Comparison of ENCODE assay signal across 13 cellular contexts in the genomic region with DNA sequence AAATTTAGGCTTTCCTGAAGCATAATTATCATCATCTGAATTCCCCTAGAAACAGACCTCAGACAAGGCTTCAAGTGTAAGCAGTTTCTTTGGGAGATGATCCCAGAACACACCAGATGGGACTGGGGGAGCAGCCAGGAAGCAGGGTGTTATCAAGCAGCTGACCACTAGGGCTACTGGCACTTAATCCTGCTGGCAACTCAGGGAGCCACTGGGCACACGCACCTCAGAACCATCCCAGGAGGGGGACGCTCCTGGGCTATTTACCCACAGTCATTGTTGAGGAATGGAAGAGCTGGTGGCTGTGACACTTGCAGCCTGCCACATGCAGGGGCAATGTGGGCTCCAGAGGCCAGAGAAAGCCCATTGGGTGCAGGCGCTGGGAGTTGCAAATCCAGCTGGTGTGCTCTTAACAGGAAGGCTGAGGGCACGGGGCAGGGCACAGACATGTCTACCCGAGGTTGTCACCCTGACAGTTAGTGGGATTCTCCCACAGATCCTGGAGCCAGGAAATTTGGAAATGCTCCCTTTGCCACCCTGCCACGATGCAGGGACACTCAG. TPM values are rescaled to one million over a fixed set of nuclear protein-coding genes. Genes with fewer than 3 reads are reported as not detected.
A peak's percentile ranks its signal among the peaks of the same experiment; 100 is the strongest.
DNase-seq lines count a peak whose midpoint lies in the region; ATAC-seq and TF ChIP-seq lines count a peak whose summit lies in the region.
"Had no signal": no experiment of that assay in that cellular context is flagged by ENCODE, and none has a peak within 500 bp of the region (broad histone marks: within the 10 kb centered on the region; RNA-seq: fewer than 3 reads in every experiment).

No MANE protein-coding gene starts in this region.

- peak; percentile 38 for TF ChIP-seq CTCF in glutamatergic neuron (IDR thresholded peaks at IDR 0.05; ENCODE audit: partially characterized antibody, unreplicated experiment)

- peaks cover 4% of the 10 kb centered on the region for H3K4me1 Mint-ChIP-seq in glutamatergic neuron (ENCODE audit: low read depth, unreplicated experiment)
- H3K4me1 Mint-ChIP-seq in stimulated activated effector memory CD8-positive, alpha-beta T cell treated with anti-CD3 and anti-CD28 coated beads, Interleukin-12 subunit alpha, Interleukin-12 subunit beta, amount 100 ng/mL, for 72 hours = no peaks in the 10 kb centered on the region

- in situ Hi-C loops in SK-MEL-5 (cut with HindIII; ENCODE audit: low pct_unique_long_range_greater_than_20kb, low sequenced_read_pairs) = no loop called here

- no peak for ATAC-seq in stimulated activated effector memory CD8-positive, alpha-beta T cell treated with anti-CD3 and anti-CD28 coated beads, Interleukin-12 subunit alpha, Interleukin-12 subunit beta, amount 100 ng/mL, for 72 hours
- ATAC-seq in HG03039 (IDR thresholded peaks at IDR 0.05; ENCODE audit: unreplicated experiment) (no peak), GM21423 (IDR thresholded peaks at IDR 0.05; ENCODE audit: unreplicated experiment) (no peak)
- ATAC-seq: activated naive CD4-positive, alpha-beta T cell treated with anti-CD3 and anti-CD28 coated beads, Interleukin-2, amount 50 U/mL, for 72 hours; left lung had no signal

- H3K27ac Mint-ChIP-seq in glutamatergic neuron (ENCODE audit: unreplicated experiment) = no peak overlapping the region
- H3K27ac Mint-ChIP-seq in stimulated activated effector memory CD8-positive, alpha-beta T cell treated with anti-CD3 and anti-CD28 coated beads, Interleukin-12 subunit alpha, Interleukin-12 subunit beta, amount 100 ng/mL, for 72 hours = peak overlapping the region; percentile 23

- peaks cover 2% of the 10 kb centered on the region for H3K27me3 Mint-ChIP-seq in glutamatergic neuron (ENCODE audit: unreplicated experiment)

- DNase-seq in NCI-H82 (lab: John Stamatoyannopoulos, UW) (peak; percentile 69), NCI-H82 treated with DMSO at 0.1 percent for 48 hours (lab: John Stamatoyannopoulos, UW; ENCODE audit: unreplicated experiment) (no peak), SK-MEL-5 (ENCODE audit: low read depth, low spot score) (peak; percentile 21), glutamatergic neuron (no peak), NCI-H2196 (lab: John Stamatoyannopoulos, UW; ENCODE audit: unreplicated experiment) (no peak)
- no peak for DNase-seq in stimulated activated effector memory CD8-positive, alpha-beta T cell treated with anti-CD3 and anti-CD28 coated beads, Interleukin-12 subunit alpha, Interleukin-12 subunit beta, amount 100 ng/mL, for 72 hours (ENCODE audit: low spot score in 2 of 2)
- DNase-seq: activated CD4-positive, alpha-beta T cell treated with anti-CD3 and anti-CD28 coated beads for 48 hours; left lung; NCI-H1417 treated with DMSO at 0.1 percent for 48 hours; stimulated activated CD8-positive, alpha-beta memory T cell treated with anti-CD3 and anti-CD28 coated beads, Interleukin-4, amount 100 ng/mL, for 48 hours had no signal

- no peaks in the 10 kb centered on the region for H3K36me3 Mint-ChIP-seq in glutamatergic neuron (ENCODE audit: unreplicated experiment)
- H3K36me3 Mint-ChIP-seq in stimulated activated effector memory CD8-positive, alpha-beta T cell treated with anti-CD3 and anti-CD28 coated beads, Interleukin-12 subunit alpha, Interleukin-12 subunit beta, amount 100 ng/mL, for 72 hours = peaks cover 6% of the 10 kb centered on the region
- H3K36me3 Mint-ChIP-seq: activated naive CD4-positive, alpha-beta T cell treated with anti-CD3 and anti-CD28 coated beads, Interleukin-2, amount 50 U/mL, for 72 hours had no signal

- no peak overlapping the region for H3K4me3 Mint-ChIP-seq in glutamatergic neuron (ENCODE audit: unreplicated experiment)
- H3K4me3 Mint-ChIP-seq in stimulated activated effector memory CD8-positive, alpha-beta T cell treated with anti-CD3 and anti-CD28 coated beads, Interleukin-12 subunit alpha, Interleukin-12 subunit beta, amount 100 ng/mL, for 72 hours = no peak overlapping the region

- peaks cover 2% of the 10 kb centered on the region for H3K9me3 Mint-ChIP-seq in glutamatergic neuron (ENCODE audit: unreplicated experiment)
- no peaks in the 10 kb centered on the region for H3K9me3 Mint-ChIP-seq in stimulated activated effector memory CD8-positive, alpha-beta T cell treated with anti-CD3 and anti-CD28 coated beads, Interleukin-12 subunit alpha, Interleukin-12 subunit beta, amount 100 ng/mL, for 72 hours
- H3K9me3 Mint-ChIP-seq: activated naive CD4-positive, alpha-beta T cell treated with anti-CD3 and anti-CD28 coated beads, Interleukin-2, amount 50 U/mL, for 72 hours had no signal

RNA-seq across cellular contexts. Expression of a gene that starts 15.1 kb away (rescaled TPM):
- 0.37 and 0.77 TPM in 2 replicates for total RNA-seq in SK-MEL-5 (2014; rRNA removed; shearing (Covaris generic))
- polyA plus RNA-seq in SK-MEL-5 (2015; cell fraction: cytosol; rRNA removed) = 1.8 and 2.8 TPM in 2 replicates
- 0.35 and 1.4 TPM in 2 replicates for polyA plus RNA-seq in SK-MEL-5 (2015; cell fraction: nucleus; rRNA removed)
- not detected for total RNA-seq in glutamatergic neuron (ENCODE audit: unreplicated experiment)
- total RNA-seq: activated naive CD4-positive, alpha-beta T cell treated with anti-CD3 and anti-CD28 coated beads, Interleukin-2, amount 50 U/mL, for 72 hours had no signal

RNA-seq across cellular contexts. Expression of a gene that starts 29.1 kb away (rescaled TPM):
- not detected in 2 replicates for total RNA-seq in SK-MEL-5 (2014; rRNA removed; shearing (Covaris generic))
- not detected in 2 replicates for polyA plus RNA-seq in SK-MEL-5 (2015; cell fraction: cytosol; rRNA removed)
- polyA plus RNA-seq in SK-MEL-5 (2015; cell fraction: nucleus; rRNA removed) = not detected in 2 replicates
- 0.47 TPM for total RNA-seq in glutamatergic neuron (ENCODE audit: unreplicated experiment)

RNA-seq across cellular contexts. Expression of a gene that starts 46.1 kb away (rescaled TPM):
- not detected in 2 replicates for total RNA-seq in SK-MEL-5 (2014; rRNA removed; shearing (Covaris generic))
- not detected in 2 replicates for polyA plus RNA-seq in SK-MEL-5 (2015; cell fraction: cytosol; rRNA removed)
- polyA plus RNA-seq in SK-MEL-5 (2015; cell fraction: nucleus; rRNA removed) = not detected in 2 replicates
- total RNA-seq in glutamatergic neuron (ENCODE audit: unreplicated experiment) = not detected
- total RNA-seq: activated naive CD4-positive, alpha-beta T cell treated with anti-CD3 and anti-CD28 coated beads, Interleukin-2, amount 50 U/mL, for 72 hours had no signal

Comparison
In these comparisons a context has a peak if more than half of its experiments do, and no peak if none do; other contexts are left out.
1. DNase-seq: peak in NCI-H82 (single experiment) and SK-MEL-5 (single experiment); none in NCI-H82 treated with DMSO at 0.1 percent for 48 hours (single experiment), glutamatergic neuron (single experiment), stimulated activated effector memory CD8-positive, alpha-beta T cell treated with anti-CD3 and anti-CD28 coated beads, Interleukin-12 subunit alpha, Interleukin-12 subunit beta, amount 100 ng/mL, for 72 hours (0 of 2) and NCI-H2196 (single experiment).